Comparison of ENCODE assay signal across 1 cellular context in the genomic region with DNA sequence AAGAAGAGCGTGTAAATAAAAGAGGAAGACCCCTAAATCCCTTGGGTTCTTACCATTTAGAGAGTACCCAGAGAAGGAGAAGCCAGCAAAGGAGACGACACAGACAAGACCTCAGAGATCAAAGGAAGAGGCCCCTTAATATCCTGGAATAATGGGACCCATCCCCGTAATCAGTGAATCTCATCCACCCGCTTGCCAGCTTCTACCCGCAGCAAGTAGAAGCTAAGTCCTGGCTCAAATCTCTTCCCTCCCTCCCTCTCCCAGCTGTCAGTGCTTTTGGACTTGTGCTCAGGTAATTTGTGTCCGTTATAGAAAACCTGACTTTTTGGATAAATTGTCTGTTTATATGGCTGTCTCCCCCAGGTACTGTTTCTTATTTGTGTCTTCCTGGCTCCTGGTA.
A peak's percentile ranks its signal among the peaks of the same experiment; 100 is the strongest.
TF ChIP-seq lines count a peak whose summit lies in the region.

No MANE protein-coding gene starts in this region.

TF ChIP-seq in K562, 482 proteins besides CTCF, POLR2A, EP300 and RAD21 (continued from another document):
- TF ChIP-seq CBX5 (IDR thresholded peaks at IDR 0.05; ENCODE audit: borderline replicate concordance, low read depth) (no peak), THAP7 (CRISPR knock-in tag; IDR thresholded peaks at IDR 0.05) (no peak), HDGF (IDR thresholded peaks at IDR 0.05) (no peak), BRD9 (IDR thresholded peaks at IDR 0.05; ENCODE audit: low read depth, partially characterized antibody) (no peak), ETV5 (CRISPR knock-in tag; IDR thresholded peaks at IDR 0.05; ENCODE audit: low read depth) (0 out of 2 replicates have a peak, but pooled peaks have one; percentile 9)
- TF ChIP-seq, protein P1, sequence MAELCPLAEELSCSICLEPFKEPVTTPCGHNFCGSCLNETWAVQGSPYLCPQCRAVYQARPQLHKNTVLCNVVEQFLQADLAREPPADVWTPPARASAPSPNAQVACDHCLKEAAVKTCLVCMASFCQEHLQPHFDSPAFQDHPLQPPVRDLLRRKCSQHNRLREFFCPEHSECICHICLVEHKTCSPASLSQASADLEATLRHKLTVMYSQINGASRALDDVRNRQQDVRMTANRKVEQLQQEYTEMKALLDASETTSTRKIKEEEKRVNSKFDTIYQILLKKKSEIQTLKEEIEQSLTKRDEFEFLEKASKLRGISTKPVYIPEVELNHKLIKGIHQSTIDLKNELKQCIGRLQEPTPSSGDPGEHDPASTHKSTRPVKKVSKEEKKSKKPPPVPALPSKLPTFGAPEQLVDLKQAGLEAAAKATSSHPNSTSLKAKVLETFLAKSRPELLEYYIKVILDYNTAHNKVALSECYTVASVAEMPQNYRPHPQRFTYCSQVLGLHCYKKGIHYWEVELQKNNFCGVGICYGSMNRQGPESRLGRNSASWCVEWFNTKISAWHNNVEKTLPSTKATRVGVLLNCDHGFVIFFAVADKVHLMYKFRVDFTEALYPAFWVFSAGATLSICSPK (IDR thresholded peaks at IDR 0.05; ENCODE audit: borderline replicate concordance): no peak
